Comparison of ENCODE assay signal across 2 cellular contexts in the genomic region with DNA sequence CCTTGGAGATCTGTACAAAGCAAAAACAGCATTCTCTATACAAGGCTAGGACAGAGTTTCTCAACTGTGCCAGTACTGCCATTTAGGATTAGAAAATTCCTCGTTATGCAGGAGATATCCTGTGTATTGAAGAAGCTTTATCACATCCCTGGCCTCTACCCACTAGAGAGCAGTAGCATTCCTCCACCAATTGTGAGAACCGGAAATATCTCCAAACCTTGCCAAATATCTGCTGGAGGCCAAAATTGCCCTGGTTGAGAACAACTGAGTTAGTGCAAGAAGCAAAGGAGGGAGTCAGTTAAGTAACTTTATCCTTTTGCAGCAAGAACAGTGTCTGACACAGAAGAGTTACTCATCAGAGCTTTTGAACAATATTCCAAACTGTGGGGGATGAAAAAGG.
TF ChIP-seq lines count a peak whose summit lies in the region.

No MANE protein-coding gene starts in this region.

TF ChIP-seq in liver, 16 proteins besides CTCF, POLR2A, EP300 and RAD21:
- TF ChIP-seq TAF1 (conservative IDR thresholded peaks at IDR 0.05) (no peak), EGR1 (IDR thresholded peaks at IDR 0.05; ENCODE audit: low read depth in 2 of 2) (no peak), JUND (IDR thresholded peaks at IDR 0.05) (no peak), ATF3 (IDR thresholded peaks at IDR 0.05) (no peak), YY1 (IDR thresholded peaks at IDR 0.05) (no peak), GABPA (IDR thresholded peaks at IDR 0.05 in 1 of 2, conservative IDR thresholded peaks at IDR 0.05 in 1 of 2) (no peak), NR2F2 (IDR thresholded peaks at IDR 0.05) (no peak), REST (IDR thresholded peaks at IDR 0.05) (no peak), HNF4G (IDR thresholded peaks at IDR 0.05) (no peak), SP1 (IDR thresholded peaks at IDR 0.05) (no peak), HNF4A (conservative IDR thresholded peaks at IDR 0.05) (no peak), FOXA1 (IDR thresholded peaks at IDR 0.05) (no peak), RXRA (IDR thresholded peaks at IDR 0.05) (no peak), FOXA2 (IDR thresholded peaks at IDR 0.05) (no peak)
- TF ChIP-seq, protein P1, sequence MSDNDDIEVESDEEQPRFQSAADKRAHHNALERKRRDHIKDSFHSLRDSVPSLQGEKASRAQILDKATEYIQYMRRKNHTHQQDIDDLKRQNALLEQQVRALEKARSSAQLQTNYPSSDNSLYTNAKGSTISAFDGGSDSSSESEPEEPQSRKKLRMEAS (IDR thresholded peaks at IDR 0.05) = no peak
- TF ChIP-seq, protein P2, sequence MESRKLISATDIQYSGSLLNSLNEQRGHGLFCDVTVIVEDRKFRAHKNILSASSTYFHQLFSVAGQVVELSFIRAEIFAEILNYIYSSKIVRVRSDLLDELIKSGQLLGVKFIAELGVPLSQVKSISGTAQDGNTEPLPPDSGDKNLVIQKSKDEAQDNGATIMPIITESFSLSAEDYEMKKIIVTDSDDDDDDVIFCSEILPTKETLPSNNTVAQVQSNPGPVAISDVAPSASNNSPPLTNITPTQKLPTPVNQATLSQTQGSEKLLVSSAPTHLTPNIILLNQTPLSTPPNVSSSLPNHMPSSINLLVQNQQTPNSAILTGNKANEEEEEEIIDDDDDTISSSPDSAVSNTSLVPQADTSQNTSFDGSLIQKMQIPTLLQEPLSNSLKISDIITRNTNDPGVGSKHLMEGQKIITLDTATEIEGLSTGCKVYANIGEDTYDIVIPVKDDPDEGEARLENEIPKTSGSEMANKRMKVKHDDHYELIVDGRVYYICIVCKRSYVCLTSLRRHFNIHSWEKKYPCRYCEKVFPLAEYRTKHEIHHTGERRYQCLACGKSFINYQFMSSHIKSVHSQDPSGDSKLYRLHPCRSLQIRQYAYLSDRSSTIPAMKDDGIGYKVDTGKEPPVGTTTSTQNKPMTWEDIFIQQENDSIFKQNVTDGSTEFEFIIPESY (IDR thresholded peaks at IDR 0.05) = no peak

TF ChIP-seq in HepG2, 621 proteins besides CTCF, POLR2A, EP300 and RAD21:
- TF ChIP-seq NR0B2 (CRISPR knock-in tag; IDR thresholded peaks at IDR 0.05) (no peak), CEBPG (CRISPR knock-in tag; IDR thresholded peaks at IDR 0.05) (no peak), MAZ (IDR thresholded peaks at IDR 0.05; ENCODE audit: borderline replicate concordance, low read depth, low read length) (no peak), MAZ (CRISPR knock-in tag; IDR thresholded peaks at IDR 0.05; ENCODE audit: low read depth) (no peak), TBP (CRISPR knock-in tag; IDR thresholded peaks at IDR 0.05) (no peak), HDAC2 (CRISPR knock-in tag; IDR thresholded peaks at IDR 0.05) (no peak), GPBP1L1 (CRISPR knock-in tag; IDR thresholded peaks at IDR 0.05) (no peak), ZSCAN20 (CRISPR knock-in tag; IDR thresholded peaks at IDR 0.05; ENCODE audit: borderline replicate concordance) (no peak), EZH2 (conservative IDR thresholded peaks at IDR 0.05; ENCODE audit: low read depth, low read length) (no peak), ESRRA (CRISPR knock-in tag; IDR thresholded peaks at IDR 0.05; ENCODE audit: low read depth) (no peak), FOXM1 (CRISPR knock-in tag; IDR thresholded peaks at IDR 0.05) (no peak), SMAD1 (CRISPR knock-in tag; IDR thresholded peaks at IDR 0.05; ENCODE audit: borderline replicate concordance, low read depth) (no peak), CBX2 (IDR thresholded peaks at IDR 0.05; ENCODE audit: low read depth, low read length) (no peak), CBX2 (CRISPR knock-in tag; IDR thresholded peaks at IDR 0.05; ENCODE audit: low read depth) (no peak), ARNTL (CRISPR knock-in tag; IDR thresholded peaks at IDR 0.05) (no peak), LRRFIP1 (CRISPR knock-in tag; conservative IDR thresholded peaks at IDR 0.05) (no peak), ELK4 (CRISPR knock-in tag; IDR thresholded peaks at IDR 0.05; ENCODE audit: borderline replicate concordance) (no peak), ZNF570 (CRISPR knock-in tag; IDR thresholded peaks at IDR 0.05; ENCODE audit: borderline replicate concordance) (no peak), BATF2 (CRISPR knock-in tag; IDR thresholded peaks at IDR 0.05) (no peak), RBAK (CRISPR knock-in tag; IDR thresholded peaks at IDR 0.05) (no peak)
- TF ChIP-seq, protein P3, sequence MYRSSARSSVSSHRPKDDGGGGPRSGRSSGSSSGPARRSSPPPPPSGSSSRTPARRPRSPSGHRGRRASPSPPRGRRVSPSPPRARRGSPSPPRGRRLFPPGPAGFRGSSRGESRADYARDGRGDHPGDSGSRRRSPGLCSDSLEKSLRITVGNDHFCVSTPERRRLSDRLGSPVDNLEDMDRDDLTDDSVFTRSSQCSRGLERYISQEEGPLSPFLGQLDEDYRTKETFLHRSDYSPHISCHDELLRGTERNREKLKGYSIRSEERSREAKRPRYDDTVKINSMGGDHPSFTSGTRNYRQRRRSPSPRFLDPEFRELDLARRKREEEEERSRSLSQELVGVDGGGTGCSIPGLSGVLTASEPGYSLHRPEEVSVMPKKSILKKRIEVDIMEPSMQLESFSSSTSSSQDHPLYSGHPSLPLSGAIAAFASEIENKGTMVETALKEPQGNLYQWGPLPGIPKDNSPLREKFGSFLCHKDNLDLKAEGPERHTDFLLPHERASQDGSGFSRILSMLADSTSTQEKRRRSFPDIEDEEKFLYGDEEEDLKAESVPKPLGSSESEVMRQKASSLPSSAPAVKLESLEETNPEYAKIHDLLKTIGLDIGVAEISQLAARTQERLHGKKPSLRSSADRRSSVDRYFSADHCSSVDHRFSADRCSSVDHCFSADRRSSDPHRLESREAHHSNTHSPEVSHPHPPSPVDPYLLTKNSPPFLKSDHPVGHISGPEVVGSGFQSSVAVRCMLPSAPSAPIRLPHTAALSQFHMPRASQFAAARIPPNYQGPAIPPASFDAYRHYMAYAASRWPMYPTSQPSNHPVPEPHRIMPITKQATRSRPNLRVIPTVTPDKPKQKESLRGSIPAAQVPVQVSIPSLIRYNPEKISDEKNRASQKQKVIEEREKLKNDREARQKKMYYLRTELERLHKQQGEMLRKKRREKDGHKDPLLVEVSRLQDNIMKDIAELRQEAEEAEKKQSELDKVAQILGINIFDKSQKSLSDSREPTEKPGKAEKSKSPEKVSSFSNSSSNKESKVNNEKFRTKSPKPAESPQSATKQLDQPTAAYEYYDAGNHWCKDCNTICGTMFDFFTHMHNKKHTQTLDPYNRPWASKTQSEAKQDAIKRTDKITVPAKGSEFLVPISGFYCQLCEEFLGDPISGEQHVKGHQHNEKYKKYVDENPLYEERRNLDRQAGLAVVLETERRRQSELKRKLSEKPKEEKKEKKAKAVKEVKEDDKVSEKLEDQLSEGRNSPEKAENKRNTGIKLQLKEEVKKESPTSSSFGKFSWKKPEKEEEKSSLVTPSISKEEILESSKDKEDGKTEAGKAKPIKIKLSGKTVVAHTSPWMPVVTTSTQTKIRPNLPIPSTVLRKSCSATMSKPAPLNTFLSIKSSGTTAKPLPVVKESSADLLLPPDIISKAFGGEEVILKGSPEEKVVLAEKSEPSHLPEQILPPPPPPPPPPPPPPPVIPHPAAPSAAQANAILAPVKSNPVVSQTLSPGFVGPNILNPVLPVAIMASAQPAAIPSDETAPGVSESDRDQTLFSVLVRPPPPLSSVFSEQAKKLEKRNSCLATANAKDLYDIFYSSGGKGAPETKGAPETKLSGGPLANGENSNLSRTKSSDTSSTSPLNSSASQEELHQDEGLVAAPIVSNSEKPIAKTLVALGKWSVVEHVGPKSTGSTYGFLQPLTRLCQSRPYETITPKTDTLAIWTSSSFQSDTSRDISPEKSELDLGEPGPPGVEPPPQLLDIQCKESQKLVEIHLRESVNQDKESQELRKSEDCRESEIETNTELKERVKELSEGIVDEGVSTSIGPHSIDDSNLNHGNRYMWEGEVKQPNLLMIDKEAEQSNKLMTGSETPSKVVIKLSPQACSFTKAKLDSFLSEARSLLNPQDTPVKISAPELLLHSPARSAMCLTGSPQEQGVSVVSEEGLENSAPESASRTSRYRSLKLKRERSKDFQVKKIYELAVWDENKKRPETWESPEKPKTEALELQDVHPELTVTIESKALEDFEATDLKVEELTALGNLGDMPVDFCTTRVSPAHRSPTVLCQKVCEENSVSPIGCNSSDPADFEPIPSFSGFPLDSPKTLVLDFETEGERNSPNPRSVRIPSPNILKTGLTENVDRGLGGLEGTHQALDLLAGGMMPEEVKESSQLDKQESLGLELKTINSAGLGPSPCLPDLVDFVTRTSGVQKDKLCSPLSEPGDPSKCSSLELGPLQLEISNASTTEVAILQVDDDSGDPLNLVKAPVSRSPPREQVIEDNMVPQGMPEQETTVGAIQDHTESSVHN (CRISPR knock-in tag; IDR thresholded peaks at IDR 0.05) = no peak
TF ChIP-seq in HepG2: peak in this region for 0.
